8 cellular contexts compared by ENCODE assay signal in the genomic region with DNA sequence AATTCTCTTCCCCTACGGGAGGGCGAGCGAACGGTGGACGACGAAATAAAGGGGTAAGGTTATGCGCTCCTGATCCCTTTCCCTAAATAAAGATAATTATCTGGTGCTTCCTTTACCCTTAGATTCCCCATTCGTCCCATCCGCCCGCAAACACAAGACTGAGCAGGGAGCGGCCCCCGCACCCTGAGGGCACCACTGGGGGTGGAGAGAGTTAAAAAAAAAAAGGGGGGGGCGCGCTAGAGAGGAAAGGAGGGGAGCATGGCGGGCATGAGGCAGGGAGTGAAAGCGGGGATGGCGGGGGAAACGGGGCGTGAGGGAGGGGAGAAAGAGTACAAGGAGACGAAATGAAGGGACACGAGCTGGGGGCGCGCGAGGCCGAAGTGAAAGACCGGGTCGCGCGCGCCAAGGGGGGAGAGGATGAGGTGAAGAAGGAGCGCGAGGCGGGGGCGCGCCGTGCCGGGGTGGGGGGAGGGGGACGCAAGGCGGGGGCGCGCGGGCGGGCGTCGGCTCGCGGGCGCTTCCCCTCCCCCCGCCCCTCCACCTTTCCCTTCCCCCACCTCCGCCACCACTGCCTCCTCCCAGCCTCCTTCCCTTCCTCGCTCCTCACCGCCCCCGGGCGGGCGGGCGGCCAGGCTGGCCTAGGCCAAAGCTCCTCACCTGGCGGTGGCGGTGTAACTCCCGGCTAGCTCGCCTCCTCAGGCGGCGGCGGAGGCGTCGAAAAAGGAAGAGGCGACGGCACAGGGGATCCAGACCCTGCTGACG. TPM values are rescaled to one million over a fixed set of nuclear protein-coding genes. Genes with fewer than 3 reads are reported as not detected.
A peak's percentile ranks its signal among the peaks of the same experiment; 100 is the strongest.
DNase-seq lines count a peak whose midpoint lies in the region; ATAC-seq and TF ChIP-seq lines count a peak whose summit lies in the region.

No MANE protein-coding gene starts in this region.

- TF ChIP-seq CTCF in fibroblast of villous mesenchyme (IDR thresholded peaks at IDR 0.05; ENCODE audit: insufficient read depth, low read depth, low read length): peak; percentile 6
- no peak for TF ChIP-seq CTCF in osteoblast (IDR thresholded peaks at IDR 0.05; ENCODE audit: extremely low read depth, low read depth, low read length)
- TF ChIP-seq CTCF in vagina (IDR thresholded peaks at IDR 0.05): no peak

- H3K9me3 Mint-ChIP-seq in activated CD8-positive, alpha-beta memory T cell treated with anti-CD3 and anti-CD28 coated beads, Interleukin-2, amount 10 ng/mL, durations not matched to agents 7 days and 5 days (ENCODE audit: low read depth): no peaks in the 10 kb centered on the region

- H3K4me3 ChIP-seq in fibroblast of villous mesenchyme (ENCODE audit: low read depth, low read length) (peak overlapping the region; percentile 88), osteoblast (ENCODE audit: insufficient read depth, low read length) (peak overlapping the region; percentile 83), vagina (peak overlapping the region; percentile 89 to 97)

- H3K27ac ChIP-seq in osteoblast (ENCODE audit: low read depth, low read length): no peak overlapping the region
- H3K27ac ChIP-seq in vagina: peak overlapping the region; percentile 97

- peaks cover 41% of the 10 kb centered on the region for H4K20me1 ChIP-seq in osteoblast (ENCODE audit: insufficient read depth, low read length)

- H3K79me2 ChIP-seq in osteoblast (ENCODE audit: insufficient read depth, low read length): peaks cover 51% of the 10 kb centered on the region

- DNase-seq in AG20443 (ENCODE audit: low spot score) (peak; percentile 43), NCI-H2227 (lab: John Stamatoyannopoulos, UW; ENCODE audit: unreplicated experiment) (peak; percentile 91), fibroblast of villous mesenchyme (ENCODE audit: low read depth) (no peak), osteoblast (ENCODE audit: insufficient read length, low spot score, missing footprints) (peak; percentile 73), vagina (ENCODE audit: extremely low spot score in 2 of 2) (no peak)
- no peak for DNase-seq in activated CD8-positive, alpha-beta memory T cell treated with anti-CD3 and anti-CD28 coated beads, Interleukin-2, amount 10 ng/mL, durations not matched to agents 7 days and 5 days

- H3K4me1 ChIP-seq in osteoblast (ENCODE audit: insufficient read depth, low read length) (peaks cover 29% of the 10 kb centered on the region), vagina (peaks cover 51% of the 10 kb centered on the region)

- H3K36me3 ChIP-seq in osteoblast (ENCODE audit: insufficient read depth, low read length): peaks cover 4% of the 10 kb centered on the region
- H3K36me3 ChIP-seq in vagina: no peaks in the 10 kb centered on the region

- TF ChIP-seq POLR2A in vagina (IDR thresholded peaks at IDR 0.05): no peak

- CTCF ChIA-PET in activated CD8-positive, alpha-beta memory T cell treated with anti-CD3 and anti-CD28 coated beads, Interleukin-2, amount 10 ng/mL, durations not matched to agents 7 days and 5 days (lab: Charles Lee): interaction anchor here (0.8 to 8.9 kb wide), 13 partner anchors 16 to 147 kb away, joined by 3 to 61 read pairs (median 5); a partner anchor contains a TSS

- H3K4me1 Mint-ChIP-seq in activated CD8-positive, alpha-beta memory T cell treated with anti-CD3 and anti-CD28 coated beads, Interleukin-2, amount 10 ng/mL, durations not matched to agents 7 days and 5 days: peaks cover 47% of the 10 kb centered on the region

- intact Hi-C loops in vagina (cut with DNase I): no loop called here

- H3K36me3 Mint-ChIP-seq in activated CD8-positive, alpha-beta memory T cell treated with anti-CD3 and anti-CD28 coated beads, Interleukin-2, amount 10 ng/mL, durations not matched to agents 7 days and 5 days: peaks cover 16% of the 10 kb centered on the region

- H2AFZ ChIP-seq in osteoblast (ENCODE audit: low read length): peak overlapping the region; percentile 61

- peak; percentile 6 for ATAC-seq in GM18499 (IDR thresholded peaks at IDR 0.05; ENCODE audit: insufficient read depth, unreplicated experiment)
- ATAC-seq in HG02884 (IDR thresholded peaks at IDR 0.05; ENCODE audit: unreplicated experiment): peak; percentile 23
- ATAC-seq in activated CD8-positive, alpha-beta memory T cell treated with anti-CD3 and anti-CD28 coated beads, Interleukin-2, amount 10 ng/mL, durations not matched to agents 7 days and 5 days: peak; percentile 25

- H3K27me3 Mint-ChIP-seq in activated CD8-positive, alpha-beta memory T cell treated with anti-CD3 and anti-CD28 coated beads, Interleukin-2, amount 10 ng/mL, durations not matched to agents 7 days and 5 days: no peaks in the 10 kb centered on the region

- H3K27ac Mint-ChIP-seq in activated CD8-positive, alpha-beta memory T cell treated with anti-CD3 and anti-CD28 coated beads, Interleukin-2, amount 10 ng/mL, durations not matched to agents 7 days and 5 days: peak overlapping the region; percentile 95

- H3K4me3 Mint-ChIP-seq in activated CD8-positive, alpha-beta memory T cell treated with anti-CD3 and anti-CD28 coated beads, Interleukin-2, amount 10 ng/mL, durations not matched to agents 7 days and 5 days: peak overlapping the region; percentile 96

- H3K9me3 ChIP-seq in osteoblast (ENCODE audit: low read depth, low read length) (no peaks in the 10 kb centered on the region), vagina (no peaks in the 10 kb centered on the region)

- H3K27me3 ChIP-seq in osteoblast (ENCODE audit: insufficient read depth, low read length) (no peaks in the 10 kb centered on the region), vagina (no peaks in the 10 kb centered on the region)

- peak overlapping the region; percentile 96 for H3K4me2 ChIP-seq in osteoblast (ENCODE audit: insufficient read depth, low read length)

RNA-seq across cellular contexts. Expression of a gene that starts 0.5 kb away (rescaled TPM):
- total RNA-seq in activated CD8-positive, alpha-beta memory T cell treated with anti-CD3 and anti-CD28 coated beads, Interleukin-2, amount 10 ng/mL, durations not matched to agents 7 days and 5 days: 10 to 100 TPM; 72.5 to 77.9 TPM
- total RNA-seq in fibroblast of villous mesenchyme: 6.8 and 8.6 TPM in 2 replicates
- total RNA-seq in osteoblast: 9.7 and 11.6 TPM in 2 replicates
- 24.1 TPM for total RNA-seq in vagina

RNA-seq across cellular contexts. Expression of a gene that starts 24.3 kb away (rescaled TPM):
- 100 to 1,000 TPM; 147 to 173 TPM for total RNA-seq in activated CD8-positive, alpha-beta memory T cell treated with anti-CD3 and anti-CD28 coated beads, Interleukin-2, amount 10 ng/mL, durations not matched to agents 7 days and 5 days
- total RNA-seq in fibroblast of villous mesenchyme: 27.6 and 29.0 TPM in 2 replicates
- 26.8 and 27.5 TPM in 2 replicates for total RNA-seq in osteoblast
- 42.7 TPM for total RNA-seq in vagina

RNA-seq across cellular contexts. Expression of a gene that starts 36.2 kb away (rescaled TPM):
- 10 to 100 TPM; 86.3 to 98.5 TPM for total RNA-seq in activated CD8-positive, alpha-beta memory T cell treated with anti-CD3 and anti-CD28 coated beads, Interleukin-2, amount 10 ng/mL, durations not matched to agents 7 days and 5 days
- total RNA-seq in fibroblast of villous mesenchyme (4.5 and 6.0 TPM in 2 replicates), osteoblast (4.7 and 6.8 TPM in 2 replicates), vagina (19.2 TPM)

RNA-seq across cellular contexts. Expression of a gene that starts 41.1 kb away (rescaled TPM):
- total RNA-seq in activated CD8-positive, alpha-beta memory T cell treated with anti-CD3 and anti-CD28 coated beads, Interleukin-2, amount 10 ng/mL, durations not matched to agents 7 days and 5 days: 10 to 100 TPM; 38.1 to 48.0 TPM
- total RNA-seq in fibroblast of villous mesenchyme: 127 and 153 TPM in 2 replicates
- 96.3 and 99.0 TPM in 2 replicates for total RNA-seq in osteoblast
- 77.8 TPM for total RNA-seq in vagina

RNA-seq across cellular contexts. Expression of a gene that starts 45.4 kb away (rescaled TPM):
- 1 to 10 TPM; 6.3 to 8.5 TPM for total RNA-seq in activated CD8-positive, alpha-beta memory T cell treated with anti-CD3 and anti-CD28 coated beads, Interleukin-2, amount 10 ng/mL, durations not matched to agents 7 days and 5 days
- total RNA-seq in fibroblast of villous mesenchyme (3.9 TPM in 2 replicates), osteoblast (7.2 and 8.8 TPM in 2 replicates), vagina (15.2 TPM)

Comparison
In these comparisons a context has a peak if more than half of its experiments do, and no peak if none do; other contexts are left out.
1. DNase-seq: peak in AG20443 (single experiment), NCI-H2227 (single experiment) and osteoblast (single experiment); none in activated CD8-positive, alpha-beta memory T cell treated with anti-CD3 and anti-CD28 coated beads, Interleukin-2, amount 10 ng/mL, durations not matched to agents 7 days and 5 days (single experiment), fibroblast of villous mesenchyme (single experiment) and vagina (0 of 2).
2. Peak in every context shown above with its lines, with median percentiles within 50 percentile points of each other: ATAC-seq and H3K4me3 ChIP-seq.